3 cellular contexts compared by ENCODE assay signal in the genomic region with DNA sequence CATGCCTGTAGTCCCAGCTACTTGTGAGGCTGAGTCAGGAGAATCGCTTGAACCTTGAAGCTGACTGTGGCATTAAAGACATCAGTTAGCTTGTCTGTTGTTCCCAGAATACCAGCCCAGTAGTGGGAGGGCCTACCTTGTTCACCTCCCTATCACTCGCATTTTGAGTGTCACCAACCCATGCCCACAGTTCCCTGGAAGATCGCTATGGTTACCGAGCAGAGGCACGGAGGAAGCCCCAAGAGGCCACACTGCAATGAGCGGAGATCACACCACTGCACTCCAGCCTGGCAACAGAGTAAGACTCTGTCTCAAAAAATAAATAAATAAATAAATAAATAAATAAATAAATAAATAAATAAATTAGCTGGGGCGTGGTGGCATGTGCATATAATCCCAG.
TF ChIP-seq lines count a peak whose summit lies in the region.

No MANE protein-coding gene starts in this region.

TF ChIP-seq in A549, 52 proteins besides CTCF, POLR2A, EP300 and RAD21:
- TF ChIP-seq ZC3H11A (IDR thresholded peaks at IDR 0.05): peak; percentile 78

TF ChIP-seq in GM12878, 131 proteins besides CTCF, POLR2A, EP300 and RAD21:
- TF ChIP-seq IKZF1 (conservative IDR thresholded peaks at IDR 0.05) (peak; percentile 8; the same call in 1 of the 2 replicates), BHLHE40 (IDR thresholded peaks at IDR 0.05; ENCODE audit: borderline replicate concordance in 1 of 2, low read depth in 2 of 2, low read length in 1 of 2) (0 out of 4 replicates have a peak, but pooled peaks of 1 of the 2 experiments have one; percentile 5)
- TF ChIP-seq, protein P1, sequence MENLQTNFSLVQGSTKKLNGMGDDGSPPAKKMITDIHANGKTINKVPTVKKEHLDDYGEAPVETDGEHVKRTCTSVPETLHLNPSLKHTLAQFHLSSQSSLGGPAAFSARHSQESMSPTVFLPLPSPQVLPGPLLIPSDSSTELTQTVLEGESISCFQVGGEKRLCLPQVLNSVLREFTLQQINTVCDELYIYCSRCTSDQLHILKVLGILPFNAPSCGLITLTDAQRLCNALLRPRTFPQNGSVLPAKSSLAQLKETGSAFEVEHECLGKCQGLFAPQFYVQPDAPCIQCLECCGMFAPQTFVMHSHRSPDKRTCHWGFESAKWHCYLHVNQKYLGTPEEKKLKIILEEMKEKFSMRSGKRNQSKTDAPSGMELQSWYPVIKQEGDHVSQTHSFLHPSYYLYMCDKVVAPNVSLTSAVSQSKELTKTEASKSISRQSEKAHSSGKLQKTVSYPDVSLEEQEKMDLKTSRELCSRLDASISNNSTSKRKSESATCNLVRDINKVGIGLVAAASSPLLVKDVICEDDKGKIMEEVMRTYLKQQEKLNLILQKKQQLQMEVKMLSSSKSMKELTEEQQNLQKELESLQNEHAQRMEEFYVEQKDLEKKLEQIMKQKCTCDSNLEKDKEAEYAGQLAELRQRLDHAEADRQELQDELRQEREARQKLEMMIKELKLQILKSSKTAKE (IDR thresholded peaks at IDR 0.05; ENCODE audit: low read depth, poor library complexity, severe bottlenecking): peak; percentile 1

TF ChIP-seq in neural cell, 6 proteins besides CTCF, POLR2A, EP300 and RAD21:
- peak; percentile 46 for TF ChIP-seq POLR2AphosphoS5 (IDR thresholded peaks at IDR 0.05)
